In genomic region chr14:70906785-70907171, GRCh38 we compare ENCODE assay signal across 8 cellular contexts. TPM values are rescaled to one million over a fixed set of nuclear protein-coding genes. Genes with fewer than 3 reads are reported as not detected.
A peak's percentile ranks its signal among the peaks of the same experiment; 100 is the strongest.
DNase-seq lines count a peak whose midpoint lies in the region; ATAC-seq and TF ChIP-seq lines count a peak whose summit lies in the region.

No MANE protein-coding gene starts in this region.

- no peak for TF ChIP-seq CTCF in DOHH2 (IDR thresholded peaks at IDR 0.05; ENCODE audit: low read depth, low read length, poor library complexity, severe bottlenecking)

- H3K27ac ChIP-seq in DOHH2 (ENCODE audit: low read depth, low read length) (0 out of 2 replicates have a peak overlapping the region, but pooled peaks have one; percentile 34), Karpas-422 (ENCODE audit: low read length) (no peak overlapping the region), cingulate gyrus (ENCODE audit: low read depth, low read length) (peak overlapping the region; percentile 90)

- ATAC-seq in HG03342 (IDR thresholded peaks at IDR 0.05; ENCODE audit: unreplicated experiment) (no peak), HG02571 (IDR thresholded peaks at IDR 0.05; ENCODE audit: unreplicated experiment) (no peak)

- H3K4me2 ChIP-seq in DOHH2 (ENCODE audit: low read length) (peak overlapping the region; percentile 95), Karpas-422 (ENCODE audit: low read depth, low read length, poor library complexity, severe bottlenecking) (peak overlapping the region; percentile 94)

- H4K20me1 ChIP-seq in DOHH2 (ENCODE audit: control insufficient read depth, insufficient read depth, low read depth, low read length) (peaks cover 12% of the 10 kb centered on the region; the same call in 1 of the 2 replicates), Karpas-422 (ENCODE audit: insufficient read depth, low read depth, low read length) (peaks cover 33% of the 10 kb centered on the region)

- peak overlapping the region; percentile 99 for H2AFZ ChIP-seq in Karpas-422 (ENCODE audit: low read length)

- peak overlapping the region; percentile 93 for H3K9ac ChIP-seq in Karpas-422 (ENCODE audit: low read length)
- peak overlapping the region; percentile 95 for H3K9ac ChIP-seq in mucosa of stomach (ENCODE audit: low read length)

- H3K4me1 ChIP-seq in DOHH2 (ENCODE audit: control insufficient read depth, low read length) (peaks cover 22% of the 10 kb centered on the region), Karpas-422 (ENCODE audit: low read length) (peaks cover 29% of the 10 kb centered on the region), mucosa of stomach (ENCODE audit: control insufficient read depth, insufficient read depth, low read length) (peaks cover 14% of the 10 kb centered on the region)

- no peaks in the 10 kb centered on the region for H3K9me2 ChIP-seq in DOHH2 (replicated peaks; ENCODE audit: control insufficient read depth, low read length)
- no peaks in the 10 kb centered on the region for H3K9me2 ChIP-seq in Karpas-422 (replicated peaks; ENCODE audit: insufficient read depth, low read length)

- intact Hi-C loops in posterior vena cava (cut with DNase I), result loop anchor here in 1 of 2 donors (5.0 kb wide), 1 partner anchor 66 kb away; no protein-coding TSS in a partner anchor

- H3K9me3 ChIP-seq in DOHH2 (ENCODE audit: control insufficient read depth, insufficient read depth, low read length) (no peaks in the 10 kb centered on the region), Karpas-422 (ENCODE audit: low read length) (no peaks in the 10 kb centered on the region), mucosa of stomach (ENCODE audit: control insufficient read depth, low read length) (no peaks in the 10 kb centered on the region)

- DNase-seq in Karpas-422 (no peak), amygdala (lab: John Stamatoyannopoulos, UW) (no peak), posterior vena cava (ENCODE audit: low spot score) (no peak)

- H3K4me3 ChIP-seq in DOHH2 (ENCODE audit: low read length), result peak overlapping the region; percentile 92
- peak overlapping the region; percentile 96 for H3K4me3 ChIP-seq in Karpas-422 (ENCODE audit: low read length)
- peak overlapping the region; percentile 39 for H3K4me3 ChIP-seq in mucosa of stomach (ENCODE audit: low read length)

- H3K79me2 ChIP-seq in DOHH2 (ENCODE audit: control insufficient read depth, low read length), result peaks cover 39% of the 10 kb centered on the region
- peaks cover 36% of the 10 kb centered on the region for H3K79me2 ChIP-seq in Karpas-422 (ENCODE audit: low read length)

- H3K27me3 ChIP-seq in DOHH2 (ENCODE audit: control insufficient read depth, low read length) (no peaks in the 10 kb centered on the region), Karpas-422 (ENCODE audit: low read length) (no peaks in the 10 kb centered on the region), mucosa of stomach (ENCODE audit: control insufficient read depth, insufficient read depth, low read length) (no peaks in the 10 kb centered on the region)

- H3K36me3 ChIP-seq in DOHH2 (ENCODE audit: control insufficient read depth, low read length), result peaks cover 4% of the 10 kb centered on the region; the same call in 1 of the 2 replicates
- no peaks in the 10 kb centered on the region for H3K36me3 ChIP-seq in Karpas-422 (ENCODE audit: insufficient read depth, low read length)
- H3K36me3 ChIP-seq in mucosa of stomach (ENCODE audit: control insufficient read depth, insufficient read depth, low read length), result no peaks in the 10 kb centered on the region

- H3F3A ChIP-seq in DOHH2 (ENCODE audit: control insufficient read depth, insufficient read depth), result peaks cover 5% of the 10 kb centered on the region

RNA-seq across cellular contexts. Expression of gene PCNX1, which starts 0.5 kb away (rescaled TPM):
- total RNA-seq in Karpas-422 (2014; rRNA removed; shearing (Covaris generic); ENCODE audit: low replicate concordance), result 28.5 and 58.7 TPM in 2 replicates
- 10 to 100 TPM; 58.4 to 58.6 TPM for total RNA-seq in posterior vena cava

Comparison
In these comparisons a context has a peak if more than half of its experiments do, and no peak if none do; other contexts are left out.
1. H3K4me3 ChIP-seq: peak in every context shown above with its lines; median percentile 96 in Karpas-422; 92 in DOHH2; 39 in mucosa of stomach.